Comparison of ENCODE assay signal across 8 cellular contexts in the genomic region with DNA sequence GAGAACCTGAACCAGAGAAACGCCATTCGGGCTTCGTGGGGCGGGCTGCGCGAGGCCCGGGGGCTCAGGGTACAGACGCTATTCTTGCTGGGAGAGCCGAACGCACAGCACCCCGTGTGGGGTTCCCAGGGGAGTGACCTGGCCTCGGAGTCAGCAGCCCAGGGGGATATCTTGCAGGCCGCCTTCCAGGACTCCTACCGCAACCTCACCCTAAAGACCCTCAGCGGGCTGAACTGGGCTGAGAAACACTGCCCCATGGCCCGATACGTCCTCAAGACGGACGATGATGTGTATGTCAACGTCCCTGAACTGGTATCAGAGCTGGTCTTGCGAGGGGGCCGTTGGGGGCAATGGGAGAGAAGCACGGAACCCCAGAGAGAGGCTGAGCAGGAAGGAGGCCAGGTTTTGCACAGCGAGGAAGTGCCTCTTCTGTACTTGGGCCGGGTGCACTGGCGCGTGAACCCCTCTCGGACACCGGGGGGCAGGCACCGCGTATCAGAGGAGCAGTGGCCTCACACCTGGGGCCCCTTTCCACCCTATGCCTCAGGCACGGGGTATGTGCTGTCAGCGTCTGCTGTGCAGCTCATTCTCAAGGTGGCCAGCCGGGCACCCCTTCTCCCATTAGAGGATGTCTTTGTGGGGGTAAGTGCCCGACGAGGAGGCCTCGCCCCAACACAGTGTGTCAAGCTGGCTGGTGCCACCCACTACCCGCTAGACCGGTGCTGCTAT. TPM values are rescaled to one million over a fixed set of nuclear protein-coding genes. Genes with fewer than 3 reads are reported as not detected.
DNase-seq lines count a peak whose midpoint lies in the region; ATAC-seq and TF ChIP-seq lines count a peak whose summit lies in the region.

No MANE protein-coding gene starts in this region.

- peak overlapping the region; percentile 87 for H3K27ac ChIP-seq in CD4-positive, CD25-positive, alpha-beta regulatory T cell (ENCODE audit: insufficient read depth, low read length, poor library complexity, severe bottlenecking)
- H3K27ac ChIP-seq in esophagus (ENCODE audit: low read depth in 2 of 2, low read length in 1 of 2), result peak overlapping the region; percentile 91 to 98

- DNase-seq in CD4-positive, CD25-positive, alpha-beta regulatory T cell, result peak; percentile 10 to 53 (median 30)
- DNase-seq in HAP-1 (ENCODE audit: low spot score in 2 of 2) (peak in 1 of 2 experiments; percentile 32), omental fat pad (ENCODE audit: low spot score) (no peak), CD1c-positive myeloid dendritic cell (ENCODE audit: extremely low spot score) (no peak), MV-4-11 (lab: John Stamatoyannopoulos, UW) (no peak), Ammon's horn (ENCODE audit: low spot score) (no peak)

- H3K27me3 Mint-ChIP-seq in CD4-positive, CD25-positive, alpha-beta regulatory T cell, result no peaks in the 10 kb centered on the region

- no peaks in the 10 kb centered on the region for H3K9me3 Mint-ChIP-seq in CD4-positive, CD25-positive, alpha-beta regulatory T cell

- in situ Hi-C loops in HAP-1 (cut with MboI; ENCODE audit: low sequenced_read_pairs), result no loop called here

- H3K9me3 ChIP-seq in CD4-positive, CD25-positive, alpha-beta regulatory T cell (ENCODE audit: control insufficient read depth in 2 of 2, low read length in 2 of 2), result no peaks in the 10 kb centered on the region
- H3K9me3 ChIP-seq in HAP-1 (no peaks in the 10 kb centered on the region), esophagus (ENCODE audit: control insufficient read depth in 2 of 2, insufficient read depth in 1 of 2, low read depth in 1 of 2, low read length in 1 of 2) (no peaks in the 10 kb centered on the region)

- peak overlapping the region; percentile 62 for H3K4me3 ChIP-seq in CD4-positive, CD25-positive, alpha-beta regulatory T cell (ENCODE audit: low read depth, low read length)
- H3K4me3 ChIP-seq in HAP-1, result peak overlapping the region; percentile 28
- peak overlapping the region; percentile 56 to 62 for H3K4me3 ChIP-seq in esophagus (ENCODE audit: low read depth in 1 of 2, low read length in 2 of 2)

- H3K4me1 Mint-ChIP-seq in CD4-positive, CD25-positive, alpha-beta regulatory T cell, result peaks cover 0 to 70% (median 32%) of the 10 kb centered on the region in 4 donors

- peak overlapping the region; percentile 94 to 99 (median 94) for H3K27ac Mint-ChIP-seq in CD4-positive, CD25-positive, alpha-beta regulatory T cell

- TF ChIP-seq CTCF in omental fat pad (IDR thresholded peaks at IDR 0.05), result no peak

- H3K4me3 Mint-ChIP-seq in CD4-positive, CD25-positive, alpha-beta regulatory T cell, result peak overlapping the region; percentile 91 to 94 (median 92)

- no peaks in the 10 kb centered on the region for H3K27me3 ChIP-seq in CD4-positive, CD25-positive, alpha-beta regulatory T cell (ENCODE audit: control insufficient read depth, insufficient read depth, low read length)
- no peaks in the 10 kb centered on the region for H3K27me3 ChIP-seq in HAP-1 (ENCODE audit: low read depth)
- no peaks in the 10 kb centered on the region for H3K27me3 ChIP-seq in esophagus (ENCODE audit: control insufficient read depth in 1 of 2, insufficient read depth in 2 of 2, low read length in 2 of 2)

- ATAC-seq in CD4-positive, CD25-positive, alpha-beta regulatory T cell (ENCODE audit: low read depth in 2 of 2), result peak; percentile 6 to 15
- peak; percentile 5 to 17 for ATAC-seq in activated CD4-positive, CD25-positive, alpha-beta regulatory T cell treated with anti-CD3 and anti-CD28 coated beads, Interleukin-2, amount 50 U/mL, for 24 hours
- ATAC-seq in omental fat pad (ENCODE audit: low FRiP score), result peak; percentile 1

- H3K36me3 ChIP-seq in CD4-positive, CD25-positive, alpha-beta regulatory T cell (ENCODE audit: control insufficient read depth, insufficient read depth, low read length), result peaks cover 47% of the 10 kb centered on the region
- H3K36me3 ChIP-seq in HAP-1 (replicated peaks) (peaks cover 76% of the 10 kb centered on the region), esophagus (ENCODE audit: control insufficient read depth in 2 of 2, insufficient read depth in 2 of 2, low read length in 1 of 2) (peaks cover 5 to 25% of the 10 kb centered on the region in 2 donors)

- peaks cover 69% of the 10 kb centered on the region for H3K4me1 ChIP-seq in CD4-positive, CD25-positive, alpha-beta regulatory T cell (ENCODE audit: control insufficient read depth, insufficient read depth, low read length, poor library complexity, severe bottlenecking)
- H3K4me1 ChIP-seq in HAP-1 (peaks cover 25% of the 10 kb centered on the region), esophagus (ENCODE audit: control insufficient read depth in 2 of 2, insufficient read depth in 2 of 2, low read length in 1 of 2) (peaks cover 4 to 12% of the 10 kb centered on the region in 2 donors)

- WGBS in esophagus, 2 donors, result 34 to 38% methylated on average over 39 of the region's 39 CpGs

- peaks cover 14% of the 10 kb centered on the region for H3K36me3 Mint-ChIP-seq in CD4-positive, CD25-positive, alpha-beta regulatory T cell

RNA-seq across cellular contexts. Expression of a gene that starts 0.9 kb away (rescaled TPM):
- 17.5 TPM for total RNA-seq in CD4-positive, CD25-positive, alpha-beta regulatory T cell
- polyA plus RNA-seq in CD4-positive, CD25-positive, alpha-beta regulatory T cell, result 10 to 100 TPM; 27.5 to 35.9 (median 31.2) TPM
- 10 to 100 TPM; 21.1 to 27.2 TPM for polyA plus RNA-seq in esophagus
- 10 to 100 TPM in 1 of 4 donors, 1 to 10 TPM in 3; 6.7 to 15.9 (median 7.9) TPM for total RNA-seq in omental fat pad

RNA-seq across cellular contexts. Expression of a gene that starts 6.0 kb away (rescaled TPM):
- total RNA-seq in CD4-positive, CD25-positive, alpha-beta regulatory T cell, result 2,198 TPM
- over 10,000 TPM in 1 of 4 donors, 1,000 to 10,000 TPM in 3; 7,008 to 10,525 (median 8,528) TPM for polyA plus RNA-seq in CD4-positive, CD25-positive, alpha-beta regulatory T cell
- polyA plus RNA-seq in esophagus, result 1,000 to 10,000 TPM; 7,154 to 7,464 TPM
- 1,000 to 10,000 TPM; 2,708 to 4,129 (median 3,024) TPM for total RNA-seq in omental fat pad

RNA-seq across cellular contexts. Expression of a gene that starts 6.2 kb away (rescaled TPM):
- total RNA-seq in CD4-positive, CD25-positive, alpha-beta regulatory T cell, result 70.6 TPM
- 10 to 100 TPM; 12.4 to 17.4 (median 15.0) TPM for polyA plus RNA-seq in CD4-positive, CD25-positive, alpha-beta regulatory T cell
- polyA plus RNA-seq in esophagus, result 10 to 100 TPM; 44.9 to 48.9 TPM
- total RNA-seq in omental fat pad, result 10 to 100 TPM; 20.2 to 54.5 (median 34.3) TPM

RNA-seq across cellular contexts. Expression of a gene that starts 11.2 kb away (rescaled TPM):
- 31.5 TPM for total RNA-seq in CD4-positive, CD25-positive, alpha-beta regulatory T cell
- polyA plus RNA-seq in CD4-positive, CD25-positive, alpha-beta regulatory T cell, result 10 to 100 TPM; 50.6 to 54.0 (median 52.0) TPM
- 10 to 100 TPM; 38.6 to 44.5 TPM for polyA plus RNA-seq in esophagus
- total RNA-seq in omental fat pad, result 100 to 1,000 TPM in 1 of 4 donors, 10 to 100 TPM in 3; 49.7 to 103 (median 54.3) TPM

RNA-seq across cellular contexts. Expression of a gene that starts 11.6 kb away (rescaled TPM):
- 20.0 TPM for total RNA-seq in CD4-positive, CD25-positive, alpha-beta regulatory T cell
- polyA plus RNA-seq in CD4-positive, CD25-positive, alpha-beta regulatory T cell, result 10 to 100 TPM; 33.7 to 47.0 (median 38.4) TPM
- polyA plus RNA-seq in esophagus, result 100 to 1,000 TPM; 127 to 293 TPM
- total RNA-seq in omental fat pad, result 10 to 100 TPM; 16.0 to 30.8 (median 23.1) TPM

Comparison
In these comparisons a context has a peak if more than half of its experiments do, and no peak if none do; other contexts are left out.
1. DNase-seq: peak in CD4-positive, CD25-positive, alpha-beta regulatory T cell (3 of 3); none in omental fat pad (single experiment), CD1c-positive myeloid dendritic cell (single experiment), MV-4-11 (single experiment) and Ammon's horn (single experiment).
2. Peak in every context shown above with its lines, with median percentiles within 50 percentile points of each other: ATAC-seq and H3K4me3 ChIP-seq.